Comparison of ENCODE assay signal across 12 cellular contexts in the genomic region with DNA sequence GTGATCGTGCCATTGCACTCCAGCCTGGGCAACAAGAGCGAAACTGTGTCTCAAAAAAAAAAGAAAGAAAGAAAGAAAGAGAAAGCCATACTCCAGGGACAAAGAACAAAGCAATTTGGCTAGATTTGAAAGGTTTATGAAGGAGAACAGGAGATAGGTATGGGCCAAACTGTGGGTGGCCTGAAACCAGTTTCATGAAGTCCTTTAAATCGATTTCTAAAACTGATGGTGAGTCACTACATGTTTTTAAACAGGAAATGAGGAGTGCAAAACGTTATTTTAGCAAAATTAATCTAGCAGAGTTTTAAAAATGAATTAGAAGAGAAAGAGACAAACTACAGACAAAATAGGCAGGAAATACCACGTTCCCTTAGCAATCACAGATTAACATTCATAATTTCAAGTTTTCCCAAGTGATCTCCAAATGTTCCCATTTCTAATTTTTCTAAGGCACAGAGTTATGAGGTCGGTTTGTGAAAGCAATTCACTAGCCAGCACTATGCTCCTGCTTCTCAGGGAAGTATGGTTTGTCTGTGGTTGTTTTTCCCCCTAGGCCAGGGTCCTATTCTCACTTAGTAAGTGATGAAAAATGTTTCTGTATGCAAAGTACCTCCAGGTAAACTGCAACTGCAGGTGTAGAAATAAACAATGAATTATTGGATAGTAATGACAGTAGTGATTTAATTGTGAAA.
DNase-seq lines count a peak whose midpoint lies in the region; ATAC-seq and TF ChIP-seq lines count a peak whose summit lies in the region.
"Had no signal": no experiment of that assay in that cellular context is flagged by ENCODE, and none has a peak within 500 bp of the region (broad histone marks: within the 10 kb centered on the region; RNA-seq: fewer than 3 reads in every experiment).

No MANE protein-coding gene starts in this region.

- WGBS in prostate gland: 51% methylated on average over 6 of the region's 6 CpGs

- peak overlapping the region; percentile 30 for H2AFZ ChIP-seq in osteoblast (ENCODE audit: low read length)
- H2AFZ ChIP-seq: parathyroid adenoma had no signal

- H3K27me3 ChIP-seq in adipocyte (replicated peaks; ENCODE audit: control insufficient read depth, insufficient read depth, low read length) (no peaks in the 10 kb centered on the region), osteoblast (ENCODE audit: insufficient read depth, low read length) (no peaks in the 10 kb centered on the region), prostate gland (replicated peaks; ENCODE audit: insufficient read depth) (no peaks in the 10 kb centered on the region)

- intact Hi-C loops in prostate gland (cut with DNase I): no loop called here

- no peaks in the 10 kb centered on the region for H3K9me3 ChIP-seq in adipocyte (ENCODE audit: control insufficient read depth, low read length)
- no peaks in the 10 kb centered on the region for H3K9me3 ChIP-seq in osteoblast (ENCODE audit: low read depth, low read length)
- H3K9me3 ChIP-seq in prostate gland: no peaks in the 10 kb centered on the region

- TF ChIP-seq POLR2A in prostate gland (IDR thresholded peaks at IDR 0.05): no peak

- H3K4me2 ChIP-seq in osteoblast (ENCODE audit: insufficient read depth, low read length): peak overlapping the region; percentile 78

- H3K9ac ChIP-seq in adipocyte (ENCODE audit: low read length): peak overlapping the region; percentile 27
- H3K9ac ChIP-seq: parathyroid adenoma had no signal

- H3K27ac ChIP-seq in osteoblast (ENCODE audit: low read depth, low read length) (peak overlapping the region; percentile 50), prostate gland (no peak overlapping the region)
- H3K27ac ChIP-seq: parathyroid adenoma had no signal

- ATAC-seq in GM18867 (IDR thresholded peaks at IDR 0.05; ENCODE audit: unreplicated experiment) (peak; percentile 61), HG03159 (IDR thresholded peaks at IDR 0.05; ENCODE audit: unreplicated experiment) (peak; percentile 60)

- H4K20me1 ChIP-seq in osteoblast (ENCODE audit: insufficient read depth, low read length): peaks cover 3% of the 10 kb centered on the region

- no peaks in the 10 kb centered on the region for H3K36me3 ChIP-seq in adipocyte (ENCODE audit: control insufficient read depth, insufficient read depth, low read length, severe bottlenecking)
- no peaks in the 10 kb centered on the region for H3K36me3 ChIP-seq in osteoblast (ENCODE audit: insufficient read depth, low read length)
- no peaks in the 10 kb centered on the region for H3K36me3 ChIP-seq in prostate gland

- no peak overlapping the region for H3K4me3 ChIP-seq in adipocyte (ENCODE audit: low read length)
- H3K4me3 ChIP-seq in osteoblast (ENCODE audit: insufficient read depth, low read length): peak overlapping the region; percentile 13
- no peak overlapping the region for H3K4me3 ChIP-seq in prostate gland

- DNase-seq in adipocyte (ENCODE audit: low read depth) (no peak), osteoblast (ENCODE audit: insufficient read length, low spot score, missing footprints) (no peak), RKO (ENCODE audit: low spot score) (no peak), prostate gland (ENCODE audit: low spot score) (no peak), NCI-H146 treated with DMSO at 0.1 percent for 48 hours (lab: John Stamatoyannopoulos, UW; ENCODE audit: unreplicated experiment) (no peak)
- DNase-seq: DND-41, HCEC 1CT, NCI-H1092 treated with DMSO at 0.1 percent for 48 hours, NCI-H82 had no signal

- H3K4me1 ChIP-seq in adipocyte (ENCODE audit: control insufficient read depth, insufficient read depth, low read length) (peaks cover 36% of the 10 kb centered on the region), osteoblast (ENCODE audit: insufficient read depth, low read length) (peaks cover 37% of the 10 kb centered on the region), prostate gland (replicated peaks) (no peaks in the 10 kb centered on the region)

- H3K79me2 ChIP-seq in osteoblast (ENCODE audit: insufficient read depth, low read length): peaks cover 21% of the 10 kb centered on the region
- H3K79me2 ChIP-seq: parathyroid adenoma had no signal

- TF ChIP-seq CTCF in osteoblast (IDR thresholded peaks at IDR 0.05; ENCODE audit: extremely low read depth, low read depth, low read length) (no peak), prostate gland (IDR thresholded peaks at IDR 0.05) (no peak)
